ENCODE assay signal across 1 cellular context in the genomic region with DNA sequence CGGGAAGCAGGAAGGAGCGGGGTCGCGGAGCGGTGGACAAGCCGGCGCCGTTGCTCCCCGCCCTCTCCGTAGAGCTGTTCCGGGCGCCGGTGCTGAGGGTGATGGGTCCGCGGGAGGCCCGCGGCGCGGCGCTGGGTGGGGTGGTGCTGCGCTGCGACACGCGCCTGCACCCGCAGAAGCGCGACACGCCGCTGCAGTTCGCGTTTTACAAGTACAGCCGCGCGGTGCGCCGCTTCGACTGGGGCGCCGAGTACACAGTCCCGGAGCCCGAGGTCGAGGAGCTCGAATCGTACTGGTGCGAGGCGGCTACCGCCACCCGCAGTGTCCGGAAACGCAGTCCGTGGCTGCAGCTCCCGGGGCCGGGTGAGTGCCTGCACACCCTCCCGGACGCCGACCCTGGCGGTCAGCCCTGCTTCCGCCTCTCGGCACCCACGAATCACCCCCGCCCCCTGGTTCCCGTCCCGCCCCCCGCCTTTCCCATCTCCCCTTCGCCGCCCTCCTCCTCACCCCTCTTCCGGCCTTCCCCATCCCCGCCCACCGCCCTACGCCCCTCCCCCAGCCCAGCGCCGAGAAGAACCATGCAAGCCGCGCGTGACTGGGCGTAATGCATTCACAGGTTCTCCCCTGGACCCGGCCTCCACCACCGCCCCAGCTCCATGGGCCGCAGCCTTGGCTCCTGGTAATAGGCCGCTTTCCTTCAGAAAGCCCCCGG.
TF ChIP-seq lines count a peak whose summit lies in the region.

No MANE protein-coding gene starts in this region.

TF ChIP-seq in K562, 482 proteins besides CTCF, POLR2A, EP300 and RAD21 (continues in another document):
- TF ChIP-seq ZKSCAN3 (CRISPR knock-in tag; IDR thresholded peaks at IDR 0.05) (no peak), MECOM (CRISPR knock-in tag; IDR thresholded peaks at IDR 0.05) (no peak), RBBP5 (IDR thresholded peaks at IDR 0.05; ENCODE audit: borderline replicate concordance, insufficient read depth, low read length, poor library complexity, severe bottlenecking) (peak; percentile 70), CBX8 (IDR thresholded peaks at IDR 0.05; ENCODE audit: borderline replicate concordance, extremely low read depth, low read depth, low read length, poor library complexity, severe bottlenecking) (no peak), ZNF717 (CRISPR knock-in tag; IDR thresholded peaks at IDR 0.05) (no peak), L3MBTL2 (IDR thresholded peaks at IDR 0.05) (peak; percentile 56), GTF2F1 (IDR thresholded peaks at IDR 0.05; ENCODE audit: low read depth, low read length) (no peak), SIN3B (IDR thresholded peaks at IDR 0.05; ENCODE audit: low read depth) (peak; percentile 59; the same call in 1 of the 2 replicates), BCOR (IDR thresholded peaks at IDR 0.05) (no peak; the same call in 1 of the 2 replicates), NUFIP1 (IDR thresholded peaks at IDR 0.05; ENCODE audit: partially characterized antibody) (no peak), FUS (optimal IDR thresholded peaks at IDR 0.05; ENCODE audit: low read depth, low read length) (peak; percentile 85), CHD4 (IDR thresholded peaks at IDR 0.05; ENCODE audit: insufficient read depth, insufficient replicate concordance, low read depth, low read length, poor library complexity, severe bottlenecking) (no peak), SMARCC2 (IDR thresholded peaks at IDR 0.05; ENCODE audit: low read depth) (no peak), HMG20A (CRISPR knock-in tag; conservative IDR thresholded peaks at IDR 0.05) (no peak), HLTF (IDR thresholded peaks at IDR 0.05) (peak; percentile 57; the same call in 1 of the 2 replicates), E2F3 (CRISPR knock-in tag; IDR thresholded peaks at IDR 0.05) (no peak; the same call in 1 of the 2 replicates), ZNF589 (CRISPR knock-in tag; IDR thresholded peaks at IDR 0.05; ENCODE audit: low read depth) (peak; percentile 77), KLF10 (CRISPR knock-in tag; IDR thresholded peaks at IDR 0.05) (no peak), ZNF12 (CRISPR knock-in tag; IDR thresholded peaks at IDR 0.05) (no peak), RBM34 (IDR thresholded peaks at IDR 0.05; ENCODE audit: borderline replicate concordance, insufficient read depth, low read length) (0 out of 2 replicates have a peak, but pooled peaks have one; percentile 71), KLF13 (tag; IDR thresholded peaks at IDR 0.05; ENCODE audit: borderline replicate concordance, low read depth) (peak; percentile 62; the same call in 1 of the 2 replicates), SNRNP70 (optimal IDR thresholded peaks at IDR 0.05; ENCODE audit: low read depth, low read length) (no peak), XRCC5 (IDR thresholded peaks at IDR 0.05; ENCODE audit: low read depth, low read length) (no peak), GATAD2A (IDR thresholded peaks at IDR 0.05) (0 out of 2 replicates have a peak, but pooled peaks have one; percentile 23), PHF21A (IDR thresholded peaks at IDR 0.05; ENCODE audit: borderline replicate concordance, low read depth) (no peak)
- TF ChIP-seq, protein P1, sequence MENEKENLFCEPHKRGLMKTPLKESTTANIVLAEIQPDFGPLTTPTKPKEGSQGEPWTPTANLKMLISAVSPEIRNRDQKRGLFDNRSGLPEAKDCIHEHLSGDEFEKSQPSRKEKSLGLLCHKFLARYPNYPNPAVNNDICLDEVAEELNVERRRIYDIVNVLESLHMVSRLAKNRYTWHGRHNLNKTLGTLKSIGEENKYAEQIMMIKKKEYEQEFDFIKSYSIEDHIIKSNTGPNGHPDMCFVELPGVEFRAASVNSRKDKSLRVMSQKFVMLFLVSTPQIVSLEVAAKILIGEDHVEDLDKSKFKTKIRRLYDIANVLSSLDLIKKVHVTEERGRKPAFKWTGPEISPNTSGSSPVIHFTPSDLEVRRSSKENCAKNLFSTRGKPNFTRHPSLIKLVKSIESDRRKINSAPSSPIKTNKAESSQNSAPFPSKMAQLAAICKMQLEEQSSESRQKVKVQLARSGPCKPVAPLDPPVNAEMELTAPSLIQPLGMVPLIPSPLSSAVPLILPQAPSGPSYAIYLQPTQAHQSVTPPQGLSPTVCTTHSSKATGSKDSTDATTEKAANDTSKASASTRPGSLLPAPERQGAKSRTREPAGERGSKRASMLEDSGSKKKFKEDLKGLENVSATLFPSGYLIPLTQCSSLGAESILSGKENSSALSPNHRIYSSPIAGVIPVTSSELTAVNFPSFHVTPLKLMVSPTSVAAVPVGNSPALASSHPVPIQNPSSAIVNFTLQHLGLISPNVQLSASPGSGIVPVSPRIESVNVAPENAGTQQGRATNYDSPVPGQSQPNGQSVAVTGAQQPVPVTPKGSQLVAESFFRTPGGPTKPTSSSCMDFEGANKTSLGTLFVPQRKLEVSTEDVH (IDR thresholded peaks at IDR 0.05; ENCODE audit: low read depth, partially characterized antibody), result no peak
- TF ChIP-seq, protein P2, sequence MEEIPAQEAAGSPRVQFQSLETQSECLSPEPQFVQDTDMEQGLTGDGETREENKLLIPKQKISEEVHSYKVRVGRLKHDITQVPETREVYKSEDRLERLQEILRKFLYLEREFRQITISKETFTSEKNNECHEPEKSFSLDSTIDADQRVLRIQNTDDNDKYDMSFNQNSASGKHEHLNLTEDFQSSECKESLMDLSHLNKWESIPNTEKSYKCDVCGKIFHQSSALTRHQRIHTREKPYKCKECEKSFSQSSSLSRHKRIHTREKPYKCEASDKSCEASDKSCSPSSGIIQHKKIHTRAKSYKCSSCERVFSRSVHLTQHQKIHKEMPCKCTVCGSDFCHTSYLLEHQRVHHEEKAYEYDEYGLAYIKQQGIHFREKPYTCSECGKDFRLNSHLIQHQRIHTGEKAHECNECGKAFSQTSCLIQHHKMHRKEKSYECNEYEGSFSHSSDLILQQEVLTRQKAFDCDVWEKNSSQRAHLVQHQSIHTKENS (CRISPR knock-in tag; IDR thresholded peaks at IDR 0.05), result no peak
- TF ChIP-seq, protein P3, sequence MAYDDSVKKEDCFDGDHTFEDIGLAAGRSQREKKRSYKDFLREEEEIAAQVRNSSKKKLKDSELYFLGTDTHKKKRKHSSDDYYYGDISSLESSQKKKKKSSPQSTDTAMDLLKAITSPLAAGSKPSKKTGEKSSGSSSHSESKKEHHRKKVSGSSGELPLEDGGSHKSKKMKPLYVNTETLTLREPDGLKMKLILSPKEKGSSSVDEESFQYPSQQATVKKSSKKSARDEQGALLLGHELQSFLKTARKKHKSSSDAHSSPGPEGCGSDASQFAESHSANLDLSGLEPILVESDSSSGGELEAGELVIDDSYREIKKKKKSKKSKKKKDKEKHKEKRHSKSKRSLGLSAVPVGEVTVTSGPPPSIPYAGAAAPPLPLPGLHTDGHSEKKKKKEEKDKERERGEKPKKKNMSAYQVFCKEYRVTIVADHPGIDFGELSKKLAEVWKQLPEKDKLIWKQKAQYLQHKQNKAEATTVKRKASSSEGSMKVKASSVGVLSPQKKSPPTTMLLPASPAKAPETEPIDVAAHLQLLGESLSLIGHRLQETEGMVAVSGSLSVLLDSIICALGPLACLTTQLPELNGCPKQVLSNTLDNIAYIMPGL (CRISPR knock-in tag; IDR thresholded peaks at IDR 0.05), result no peak
- TF ChIP-seq, protein P4, sequence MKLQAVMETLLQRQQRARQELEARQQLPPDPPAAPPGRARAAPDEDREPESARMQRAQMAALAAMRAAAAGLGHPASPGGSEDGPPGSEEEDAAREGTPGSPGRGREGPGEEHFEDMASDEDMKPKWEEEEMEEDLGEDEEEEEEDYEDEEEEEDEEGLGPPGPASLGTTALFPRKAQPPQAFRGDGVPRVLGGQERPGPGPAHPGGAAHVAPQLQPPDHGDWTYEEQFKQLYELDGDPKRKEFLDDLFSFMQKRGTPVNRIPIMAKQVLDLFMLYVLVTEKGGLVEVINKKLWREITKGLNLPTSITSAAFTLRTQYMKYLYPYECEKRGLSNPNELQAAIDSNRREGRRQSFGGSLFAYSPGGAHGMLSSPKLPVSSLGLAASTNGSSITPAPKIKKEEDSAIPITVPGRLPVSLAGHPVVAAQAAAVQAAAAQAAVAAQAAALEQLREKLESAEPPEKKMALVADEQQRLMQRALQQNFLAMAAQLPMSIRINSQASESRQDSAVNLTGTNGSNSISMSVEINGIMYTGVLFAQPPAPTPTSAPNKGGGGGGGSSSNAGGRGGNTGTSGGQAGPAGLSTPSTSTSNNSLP (IDR thresholded peaks at IDR 0.05; ENCODE audit: borderline replicate concordance, low read depth, low read length), result no peak
- TF ChIP-seq, protein P5, sequence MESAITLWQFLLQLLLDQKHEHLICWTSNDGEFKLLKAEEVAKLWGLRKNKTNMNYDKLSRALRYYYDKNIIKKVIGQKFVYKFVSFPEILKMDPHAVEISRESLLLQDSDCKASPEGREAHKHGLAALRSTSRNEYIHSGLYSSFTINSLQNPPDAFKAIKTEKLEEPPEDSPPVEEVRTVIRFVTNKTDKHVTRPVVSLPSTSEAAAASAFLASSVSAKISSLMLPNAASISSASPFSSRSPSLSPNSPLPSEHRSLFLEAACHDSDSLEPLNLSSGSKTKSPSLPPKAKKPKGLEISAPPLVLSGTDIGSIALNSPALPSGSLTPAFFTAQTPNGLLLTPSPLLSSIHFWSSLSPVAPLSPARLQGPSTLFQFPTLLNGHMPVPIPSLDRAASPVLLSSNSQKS (CRISPR knock-in tag; IDR thresholded peaks at IDR 0.05), result no peak
- TF ChIP-seq, protein P6, sequence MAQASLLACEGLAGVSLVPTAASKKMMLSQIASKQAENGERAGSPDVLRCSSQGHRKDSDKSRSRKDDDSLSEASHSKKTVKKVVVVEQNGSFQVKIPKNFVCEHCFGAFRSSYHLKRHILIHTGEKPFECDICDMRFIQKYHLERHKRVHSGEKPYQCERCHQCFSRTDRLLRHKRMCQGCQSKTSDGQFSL (CRISPR knock-in tag; IDR thresholded peaks at IDR 0.05), result no peak
- TF ChIP-seq, protein P6 (tag; IDR thresholded peaks at IDR 0.05), result no peak
- TF ChIP-seq, protein P7, sequence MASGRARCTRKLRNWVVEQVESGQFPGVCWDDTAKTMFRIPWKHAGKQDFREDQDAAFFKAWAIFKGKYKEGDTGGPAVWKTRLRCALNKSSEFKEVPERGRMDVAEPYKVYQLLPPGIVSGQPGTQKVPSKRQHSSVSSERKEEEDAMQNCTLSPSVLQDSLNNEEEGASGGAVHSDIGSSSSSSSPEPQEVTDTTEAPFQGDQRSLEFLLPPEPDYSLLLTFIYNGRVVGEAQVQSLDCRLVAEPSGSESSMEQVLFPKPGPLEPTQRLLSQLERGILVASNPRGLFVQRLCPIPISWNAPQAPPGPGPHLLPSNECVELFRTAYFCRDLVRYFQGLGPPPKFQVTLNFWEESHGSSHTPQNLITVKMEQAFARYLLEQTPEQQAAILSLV (tag; IDR thresholded peaks at IDR 0.05), result no peak
- TF ChIP-seq, protein P8, sequence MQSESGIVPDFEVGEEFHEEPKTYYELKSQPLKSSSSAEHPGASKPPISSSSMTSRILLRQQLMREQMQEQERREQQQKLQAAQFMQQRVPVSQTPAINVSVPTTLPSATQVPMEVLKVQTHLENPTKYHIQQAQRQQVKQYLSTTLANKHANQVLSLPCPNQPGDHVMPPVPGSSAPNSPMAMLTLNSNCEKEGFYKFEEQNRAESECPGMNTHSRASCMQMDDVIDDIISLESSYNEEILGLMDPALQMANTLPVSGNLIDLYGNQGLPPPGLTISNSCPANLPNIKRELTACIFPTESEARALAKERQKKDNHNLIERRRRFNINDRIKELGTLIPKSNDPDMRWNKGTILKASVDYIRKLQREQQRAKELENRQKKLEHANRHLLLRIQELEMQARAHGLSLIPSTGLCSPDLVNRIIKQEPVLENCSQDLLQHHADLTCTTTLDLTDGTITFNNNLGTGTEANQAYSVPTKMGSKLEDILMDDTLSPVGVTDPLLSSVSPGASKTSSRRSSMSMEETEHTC (IDR thresholded peaks at IDR 0.05), result peak; percentile 85
